Comparison of ENCODE assay signal across 15 cellular contexts in genomic region chr10:29731760-29732159, GRCh38.
DNase-seq lines count a peak whose midpoint lies in the region; ATAC-seq and TF ChIP-seq lines count a peak whose summit lies in the region.
"Had no signal": no experiment of that assay in that cellular context is flagged by ENCODE, and none has a peak within 500 bp of the region (broad histone marks: within the 10 kb centered on the region; RNA-seq: fewer than 3 reads in every experiment).

No MANE protein-coding gene starts in this region.

- CTCF ChIA-PET in MCF 10A (lab: Yijun Ruan, JAX), result interaction anchor here (0.7 kb wide), 2 partner anchors 119 to 230 kb away, joined by 3 to 4 read pairs; no protein-coding TSS in a partner anchor

- DNase-seq in breast epithelium (ENCODE audit: low spot score in 2 of 2), result no peak
- no peak for DNase-seq in MCF 10A (ENCODE audit: unreplicated experiment)
- no peak for DNase-seq in NCI-H2029 treated with DMSO at 0.1 percent for 48 hours (lab: John Stamatoyannopoulos, UW)
- no peak for DNase-seq in DMS79 treated with DMSO at 0.1 percent for 48 hours (lab: John Stamatoyannopoulos, UW)
- DNase-seq: activated gamma-delta T cell treated with Interleukin-2 at 50 U/mL for 16 hours; body of pancreas; effector memory CD8-positive, alpha-beta T cell; H7; stimulated activated naive CD8-positive, alpha-beta T cell treated with anti-CD3 and anti-CD28 coated beads, Interleukin-15, Interleukin-2, amounts not matched to agents 100 U/mL and 50 U/mL, for 24 hours; WERI-Rb-1 had no signal

- BruUV-seq in MCF 10A (replicated peaks; lab: Mats Ljungman, UMichigan), result no TSS peak

- TF ChIP-seq POLR2A in breast epithelium (IDR thresholded peaks at IDR 0.05), result no peak

- H3K27me3 ChIP-seq in breast epithelium (no peaks in the 10 kb centered on the region), esophagus (ENCODE audit: control insufficient read depth in 1 of 2, insufficient read depth in 2 of 2, low read length in 2 of 2) (no peaks in the 10 kb centered on the region), neuron (ENCODE audit: insufficient read depth, low read length) (no peaks in the 10 kb centered on the region)
- H3K27me3 ChIP-seq: body of pancreas had no signal

- no peak overlapping the region for H3K4me3 Mint-ChIP-seq in MCF 10A (ENCODE audit: unreplicated experiment)
- H3K4me3 Mint-ChIP-seq: effector memory CD8-positive, alpha-beta T cell; IgD-negative memory B cell had no signal

- H3K4me1 Mint-ChIP-seq in MCF 10A (ENCODE audit: insufficient read depth, unreplicated experiment), result peaks cover 31% of the 10 kb centered on the region

- TF ChIP-seq CTCF in breast epithelium (IDR thresholded peaks at IDR 0.05) (no peak), MCF 10A (IDR thresholded peaks at IDR 0.05; ENCODE audit: unreplicated experiment) (no peak)

- intact Hi-C loops in breast epithelium (cut with DNase I; ENCODE audit: low total_unique reads) (no loop called here), MCF 10A (cut with micrococcal nuclease) (no loop called here)

- H3K27ac ChIP-seq in breast epithelium (peak overlapping the region; percentile 26 to 33), esophagus (ENCODE audit: low read depth in 2 of 2, low read length in 1 of 2) (peak overlapping the region; percentile 11 to 72)
- H3K27ac ChIP-seq: body of pancreas, WERI-Rb-1 had no signal

- POLR2A ChIA-PET in MCF 10A (lab: Yijun Ruan, JAX), result no interaction called here

- H3K9me3 Mint-ChIP-seq in MCF 10A (ENCODE audit: unreplicated experiment), result peaks cover 7% of the 10 kb centered on the region
- H3K9me3 Mint-ChIP-seq: effector memory CD8-positive, alpha-beta T cell; IgD-negative memory B cell had no signal

- no peaks in the 10 kb centered on the region for H3K36me3 ChIP-seq in breast epithelium
- no peaks in the 10 kb centered on the region for H3K36me3 ChIP-seq in esophagus (ENCODE audit: control insufficient read depth in 2 of 2, insufficient read depth in 2 of 2, low read length in 1 of 2)
- no peaks in the 10 kb centered on the region for H3K36me3 ChIP-seq in neuron (ENCODE audit: insufficient read depth, low read length)
- H3K36me3 ChIP-seq: WERI-Rb-1 had no signal

- H3K4me3 ChIP-seq in breast epithelium, result peak overlapping the region in 1 of 3 donors; percentile 7
- H3K4me3 ChIP-seq in esophagus (ENCODE audit: low read depth in 1 of 2, low read length in 2 of 2), result peak overlapping the region in 1 of 2 donors; percentile 25
- peak overlapping the region; percentile 50 for H3K4me3 ChIP-seq in neuron (ENCODE audit: low read length)
- H3K4me3 ChIP-seq: body of pancreas had no signal

- ATAC-seq in HG03342 (IDR thresholded peaks at IDR 0.05; ENCODE audit: unreplicated experiment) (no peak), HG02610 (IDR thresholded peaks at IDR 0.05; ENCODE audit: unreplicated experiment) (no peak)
- ATAC-seq: body of pancreas; effector memory CD8-positive, alpha-beta T cell; stimulated activated naive CD8-positive, alpha-beta T cell treated with anti-CD3 and anti-CD28 coated beads, Interleukin-15, Interleukin-2, amounts not matched to agents 100 U/mL and 50 U/mL, for 24 hours had no signal

- H3K4me1 ChIP-seq in breast epithelium (peaks cover 2 to 6% of the 10 kb centered on the region in 2 donors), esophagus (ENCODE audit: control insufficient read depth in 2 of 2, insufficient read depth in 2 of 2, low read length in 1 of 2) (peaks cover 3 to 10% of the 10 kb centered on the region in 2 donors), neuron (ENCODE audit: insufficient read depth, low read length) (peaks cover 49% of the 10 kb centered on the region)

- 39 to 60% methylated on average over 12 of the region's 12 CpGs for WGBS in esophagus, 2 donors

- no peak overlapping the region for H3K27ac Mint-ChIP-seq in MCF 10A (ENCODE audit: low read depth, unreplicated experiment)
- H3K27ac Mint-ChIP-seq: effector memory CD8-positive, alpha-beta T cell; IgD-negative memory B cell had no signal

- no peaks in the 10 kb centered on the region for H3K27me3 Mint-ChIP-seq in MCF 10A (ENCODE audit: insufficient read depth, unreplicated experiment)
- H3K27me3 Mint-ChIP-seq: effector memory CD8-positive, alpha-beta T cell had no signal

- H2AFZ ChIP-seq in neuron (ENCODE audit: low read depth, low read length), result no peak overlapping the region

- H3K9me3 ChIP-seq in breast epithelium (no peaks in the 10 kb centered on the region), esophagus (ENCODE audit: control insufficient read depth in 2 of 2, insufficient read depth in 1 of 2, low read depth in 1 of 2, low read length in 1 of 2) (no peaks in the 10 kb centered on the region), neuron (ENCODE audit: low read length) (no peaks in the 10 kb centered on the region)
- H3K9me3 ChIP-seq: body of pancreas had no signal

- H3K36me3 Mint-ChIP-seq in MCF 10A (ENCODE audit: insufficient read depth, unreplicated experiment), result peaks cover 13% of the 10 kb centered on the region
- H3K36me3 Mint-ChIP-seq: IgD-negative memory B cell had no signal
